1 cellular context compared by ENCODE assay signal in genomic region chr6:152982768-152983636, GRCh38.
TF ChIP-seq lines count a peak whose summit lies in the region.

FBXO5 (minus strand) TSS chr6:152983041; CDS start chr6:152982959, 82 bp downstream.

TF ChIP-seq in HepG2, 621 proteins besides CTCF, POLR2A, EP300 and RAD21 (continued from another document and continues in another):
- TF ChIP-seq PBX2 (CRISPR knock-in tag; IDR thresholded peaks at IDR 0.05) = no peak
- no peak for TF ChIP-seq ZNF17 (CRISPR knock-in tag; IDR thresholded peaks at IDR 0.05)
- 0 out of 2 replicates have a peak, but pooled peaks have one; percentile 87 for TF ChIP-seq ZNF577 (CRISPR knock-in tag; IDR thresholded peaks at IDR 0.05; ENCODE audit: borderline replicate concordance, low read depth)
- peak; percentile 82; the same call in 1 of the 2 replicates for TF ChIP-seq WIZ (CRISPR knock-in tag; IDR thresholded peaks at IDR 0.05)
- peak; percentile 96 for TF ChIP-seq ZNF746 (CRISPR knock-in tag; IDR thresholded peaks at IDR 0.05)
- peak; percentile 68 for TF ChIP-seq CSRNP1 (CRISPR knock-in tag; IDR thresholded peaks at IDR 0.05)
- TF ChIP-seq ZNF274 (CRISPR knock-in tag; IDR thresholded peaks at IDR 0.05) = no peak; the same call in 1 of the 2 replicates
- peak; percentile 80 for TF ChIP-seq ZNF747 (CRISPR knock-in tag; IDR thresholded peaks at IDR 0.05; ENCODE audit: borderline replicate concordance)
- no peak; the same call in 1 of the 2 replicates for TF ChIP-seq ZFP1 (CRISPR knock-in tag; IDR thresholded peaks at IDR 0.05)
- TF ChIP-seq SPEN (CRISPR knock-in tag; IDR thresholded peaks at IDR 0.05; ENCODE audit: low read depth) = peak; percentile 83; the same call in 1 of the 2 replicates
- no peak for TF ChIP-seq KDM4B (CRISPR knock-in tag; IDR thresholded peaks at IDR 0.05)
- TF ChIP-seq NFE2 (CRISPR knock-in tag; IDR thresholded peaks at IDR 0.05) = no peak
- TF ChIP-seq CHD2 (IDR thresholded peaks at IDR 0.05; ENCODE audit: low read depth, low read length) = peak; percentile 64; the same call in 1 of the 2 replicates
- 0 out of 2 replicates have a peak, but pooled peaks have one; percentile 12 for TF ChIP-seq ZBTB21 (CRISPR knock-in tag; IDR thresholded peaks at IDR 0.05)
- no peak; the same call in 1 of the 2 replicates for TF ChIP-seq SMAD1 (CRISPR knock-in tag; IDR thresholded peaks at IDR 0.05; ENCODE audit: borderline replicate concordance, low read depth)
- TF ChIP-seq CHCHD3 (CRISPR knock-in tag; IDR thresholded peaks at IDR 0.05) = peak; percentile 99
- TF ChIP-seq SMAD9 (CRISPR knock-in tag; IDR thresholded peaks at IDR 0.05) = no peak
- TF ChIP-seq ZNF546 (CRISPR knock-in tag; conservative IDR thresholded peaks at IDR 0.05) = no peak; the same call in none of the 2 replicates
- peak; percentile 71; the same call in 1 of the 2 replicates for TF ChIP-seq RNF2 (conservative IDR thresholded peaks at IDR 0.05; ENCODE audit: low read depth)
- TF ChIP-seq NR2F1 (CRISPR knock-in tag; IDR thresholded peaks at IDR 0.05) = no peak
- peak; percentile 95; the same call in 1 of the 2 replicates for TF ChIP-seq MYC (CRISPR knock-in tag; IDR thresholded peaks at IDR 0.05; ENCODE audit: borderline replicate concordance)
- TF ChIP-seq ARHGAP35 (CRISPR knock-in tag; IDR thresholded peaks at IDR 0.05; ENCODE audit: borderline replicate concordance) = no peak
- no peak for TF ChIP-seq SKI (IDR thresholded peaks at IDR 0.05; ENCODE audit: partially characterized antibody)
- peak; percentile 94 for TF ChIP-seq ARNT2 (CRISPR knock-in tag; IDR thresholded peaks at IDR 0.05; ENCODE audit: low read depth)
- TF ChIP-seq SSRP1 (CRISPR knock-in tag; IDR thresholded peaks at IDR 0.05) = no peak
- no peak for TF ChIP-seq ZBED4 (CRISPR knock-in tag; IDR thresholded peaks at IDR 0.05; ENCODE audit: borderline replicate concordance)
- TF ChIP-seq ZNF781 (CRISPR knock-in tag; IDR thresholded peaks at IDR 0.05; ENCODE audit: borderline replicate concordance, not compliant biosample characterization) = no peak
- peak; percentile 94 for TF ChIP-seq POLR2G (IDR thresholded peaks at IDR 0.05; ENCODE audit: low read depth, low read length)
- 0 out of 2 replicates have a peak, but pooled peaks have one; percentile 8 for TF ChIP-seq FOXO4 (CRISPR knock-in tag; conservative IDR thresholded peaks at IDR 0.05)
- 0 out of 2 replicates have a peak, but pooled peaks have one; percentile 27 for TF ChIP-seq ZHX2 (IDR thresholded peaks at IDR 0.05; ENCODE audit: low read depth)
- no peak for TF ChIP-seq ZHX2 (CRISPR knock-in tag; IDR thresholded peaks at IDR 0.05; ENCODE audit: borderline replicate concordance)
- peak; percentile 93 for TF ChIP-seq MAZ (IDR thresholded peaks at IDR 0.05; ENCODE audit: borderline replicate concordance, low read depth, low read length)
- peak; percentile 75 for TF ChIP-seq MAZ (CRISPR knock-in tag; IDR thresholded peaks at IDR 0.05; ENCODE audit: low read depth)
- TF ChIP-seq HOXD1 (CRISPR knock-in tag; IDR thresholded peaks at IDR 0.05) = peak; percentile 26; the same call in 1 of the 2 replicates
- no peak for TF ChIP-seq RORA (CRISPR knock-in tag; IDR thresholded peaks at IDR 0.05)
- TF ChIP-seq IRF1 (CRISPR knock-in tag; IDR thresholded peaks at IDR 0.05; ENCODE audit: low read depth) = no peak
- no peak for TF ChIP-seq ZSCAN5A (CRISPR knock-in tag; IDR thresholded peaks at IDR 0.05; ENCODE audit: borderline replicate concordance)
- no peak for TF ChIP-seq ZNF616 (CRISPR knock-in tag; IDR thresholded peaks at IDR 0.05; ENCODE audit: low read depth)
- TF ChIP-seq SNAPC2 (CRISPR knock-in tag; IDR thresholded peaks at IDR 0.05) = no peak
- no peak for TF ChIP-seq BCLAF1 (IDR thresholded peaks at IDR 0.05)
- no peak for TF ChIP-seq SMC3 (IDR thresholded peaks at IDR 0.05; ENCODE audit: low read length)
- 0 out of 2 replicates have a peak, but pooled peaks have one; percentile 13 for TF ChIP-seq TP53 (CRISPR knock-in tag; conservative IDR thresholded peaks at IDR 0.05)
- TF ChIP-seq SP140L (CRISPR knock-in tag; IDR thresholded peaks at IDR 0.05; ENCODE audit: borderline replicate concordance) = no peak; the same call in 1 of the 2 replicates
- no peak; the same call in 1 of the 2 replicates for TF ChIP-seq ZNF317 (CRISPR knock-in tag; IDR thresholded peaks at IDR 0.05)
- TF ChIP-seq ZNF431 (CRISPR knock-in tag; IDR thresholded peaks at IDR 0.05; ENCODE audit: borderline replicate concordance, low read depth) = peak; percentile 51; the same call in 1 of the 2 replicates
